In the genomic region with DNA sequence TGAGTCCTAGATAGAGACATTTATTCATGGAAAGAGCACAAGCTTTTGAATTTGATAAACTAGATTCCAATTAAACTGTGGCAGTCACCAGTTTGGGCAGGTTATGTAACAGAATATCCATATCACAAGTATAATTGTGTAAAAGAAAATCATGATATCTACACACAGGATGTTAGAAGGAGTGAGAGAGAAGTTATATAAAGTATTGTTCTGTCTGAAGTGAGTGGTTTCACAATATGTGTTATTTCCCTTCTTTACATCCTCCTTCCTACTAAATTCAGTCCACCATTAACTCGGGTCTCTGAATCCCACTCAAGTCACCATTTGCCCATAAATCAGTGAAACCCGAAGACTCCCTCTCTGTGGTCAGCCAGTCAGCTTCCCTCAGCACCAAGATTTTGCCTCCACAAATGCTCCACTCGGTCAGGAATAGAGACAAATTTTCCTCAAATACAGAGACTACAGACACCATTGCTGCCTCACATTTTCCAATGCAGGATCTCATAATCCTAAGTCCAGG, we compare ENCODE assay signal across 11 cellular contexts. TPM values are rescaled to one million over a fixed set of nuclear protein-coding genes. Genes with fewer than 3 reads are reported as not detected.
DNase-seq lines count a peak whose midpoint lies in the region; ATAC-seq, FAIRE-seq and TF ChIP-seq lines count a peak whose summit lies in the region.
"Had no signal": no experiment of that assay in that cellular context is flagged by ENCODE, and none has a peak within 500 bp of the region (broad histone marks: within the 10 kb centered on the region; RNA-seq: fewer than 3 reads in every experiment).

No MANE protein-coding gene starts in this region.

- no peaks in the 10 kb centered on the region for H3F3A ChIP-seq in neural cell (ENCODE audit: insufficient read depth, low read length, poor library complexity, severe bottlenecking)

- no peak overlapping the region for H3K27ac ChIP-seq in HUES6 (ENCODE audit: low read depth, low read length)
- no peak overlapping the region for H3K27ac ChIP-seq in neural cell (ENCODE audit: low read length)
- no peak overlapping the region for H3K27ac ChIP-seq in breast epithelium
- H3K27ac ChIP-seq: 22Rv1 had no signal

- H3K27me3 ChIP-seq in HUES6 (ENCODE audit: control insufficient read depth, insufficient read depth, low read length) (peaks cover 24% of the 10 kb centered on the region), neural cell (ENCODE audit: insufficient read depth, low read depth, low read length) (no peaks in the 10 kb centered on the region), breast epithelium (no peaks in the 10 kb centered on the region)

- no peak for TF ChIP-seq EP300 in neural cell (conservative IDR thresholded peaks at IDR 0.05; ENCODE audit: poor library complexity, severe bottlenecking)

- H3K9me3 ChIP-seq in HUES6 (ENCODE audit: control insufficient read depth, insufficient read depth, low read depth, low read length): no peaks in the 10 kb centered on the region
- no peaks in the 10 kb centered on the region for H3K9me3 ChIP-seq in neural cell (ENCODE audit: low read length)
- no peaks in the 10 kb centered on the region for H3K9me3 ChIP-seq in breast epithelium

- peak overlapping the region; percentile 52 for H3K9ac ChIP-seq in HUES6 (ENCODE audit: low read length)
- H3K9ac ChIP-seq in neural cell (ENCODE audit: low read length): no peak overlapping the region

- H3K4me2 ChIP-seq in neural cell (ENCODE audit: low read length): no peak overlapping the region

- H3K4me3 Mint-ChIP-seq in central memory CD8-positive, alpha-beta T cell: peak overlapping the region; percentile 88

- H3K4me3 ChIP-seq in HUES6 (ENCODE audit: low read depth, low read length) (peak overlapping the region; percentile 58), neural cell (ENCODE audit: low read length) (peak overlapping the region; percentile 53), breast epithelium (no peak overlapping the region)

- no peaks in the 10 kb centered on the region for H3K9me2 ChIP-seq in neural cell (ENCODE audit: insufficient read depth, low read length)

- FAIRE-seq in H54 (lab: Jason Lieb, UNC): no peak

- intact Hi-C loops in breast epithelium (cut with DNase I; ENCODE audit: low total_unique reads): no loop called here

- peak overlapping the region; percentile 98 for H3K27ac Mint-ChIP-seq in central memory CD8-positive, alpha-beta T cell (ENCODE audit: low read depth)

- peaks cover 56% of the 10 kb centered on the region for H3K36me3 Mint-ChIP-seq in central memory CD8-positive, alpha-beta T cell (ENCODE audit: insufficient read depth)

- no peak for TF ChIP-seq RAD21 in neural cell (conservative IDR thresholded peaks at IDR 0.05)

- H3K27me3 Mint-ChIP-seq in central memory CD8-positive, alpha-beta T cell: no peaks in the 10 kb centered on the region

- no peaks in the 10 kb centered on the region for H3K79me2 ChIP-seq in neural cell (replicated peaks; ENCODE audit: insufficient read depth, low read length)

- in situ Hi-C loops in ACHN (cut with HindIII; ENCODE audit: low pct_ligation_motif_present, low pct_unique_long_range_greater_than_20kb, low sequenced_read_pairs): no loop called here

- no peaks in the 10 kb centered on the region for H3K9me3 Mint-ChIP-seq in central memory CD8-positive, alpha-beta T cell

- H3K4me1 Mint-ChIP-seq in central memory CD8-positive, alpha-beta T cell: peaks cover 68% of the 10 kb centered on the region

- TF ChIP-seq CTCF in neural cell (IDR thresholded peaks at IDR 0.05; ENCODE audit: poor library complexity, severe bottlenecking): no peak
- no peak for TF ChIP-seq CTCF in breast epithelium (IDR thresholded peaks at IDR 0.05)

- peak; percentile 33 for DNase-seq in DMS53 (lab: John Stamatoyannopoulos, UW)
- no peak for DNase-seq in DMS53 treated with DMSO at 0.1 percent for 48 hours (lab: John Stamatoyannopoulos, UW; ENCODE audit: unreplicated experiment)
- DNase-seq in central memory CD8-positive, alpha-beta T cell (ENCODE audit: low spot score in 2 of 2): no peak
- no peak for DNase-seq in H54 (ENCODE audit: insufficient read length, low spot score)
- no peak for DNase-seq in ACHN
- no peak for DNase-seq in breast epithelium (ENCODE audit: low spot score in 2 of 2)
- DNase-seq: NCI-H1694 treated with DMSO at 0.1 percent for 48 hours had no signal

- peaks cover 5% of the 10 kb centered on the region; the same call in 1 of the 2 replicates for H3K36me3 ChIP-seq in HUES6 (ENCODE audit: control insufficient read depth, insufficient read depth, low read length)
- H3K36me3 ChIP-seq in neural cell (ENCODE audit: insufficient read depth, low read length): no peaks in the 10 kb centered on the region
- no peaks in the 10 kb centered on the region for H3K36me3 ChIP-seq in breast epithelium

- H4K20me1 ChIP-seq in neural cell (ENCODE audit: insufficient read depth): no peaks in the 10 kb centered on the region

- H2AFZ ChIP-seq in neural cell (ENCODE audit: low read depth, low read length): no peak overlapping the region

- ATAC-seq in central memory CD8-positive, alpha-beta T cell (replicated peaks; ENCODE audit: extremely low read depth, poor library complexity, severe bottlenecking): peak; percentile 30

- H3K4me1 ChIP-seq in HUES6 (ENCODE audit: control insufficient read depth, insufficient read depth, low read length): no peaks in the 10 kb centered on the region; the same call in none of the 2 replicates
- H3K4me1 ChIP-seq in breast epithelium: no peaks in the 10 kb centered on the region

- TF ChIP-seq POLR2A in H54 (IDR thresholded peaks at IDR 0.05; ENCODE audit: low read depth, low read length) (no peak), breast epithelium (IDR thresholded peaks at IDR 0.05) (no peak)

TF ChIP-seq in neural cell, 6 proteins besides CTCF, POLR2A, EP300 and RAD21:
- TF ChIP-seq TAF1 (IDR thresholded peaks at IDR 0.05; ENCODE audit: low read depth): no peak
- TF ChIP-seq, protein P1, sequence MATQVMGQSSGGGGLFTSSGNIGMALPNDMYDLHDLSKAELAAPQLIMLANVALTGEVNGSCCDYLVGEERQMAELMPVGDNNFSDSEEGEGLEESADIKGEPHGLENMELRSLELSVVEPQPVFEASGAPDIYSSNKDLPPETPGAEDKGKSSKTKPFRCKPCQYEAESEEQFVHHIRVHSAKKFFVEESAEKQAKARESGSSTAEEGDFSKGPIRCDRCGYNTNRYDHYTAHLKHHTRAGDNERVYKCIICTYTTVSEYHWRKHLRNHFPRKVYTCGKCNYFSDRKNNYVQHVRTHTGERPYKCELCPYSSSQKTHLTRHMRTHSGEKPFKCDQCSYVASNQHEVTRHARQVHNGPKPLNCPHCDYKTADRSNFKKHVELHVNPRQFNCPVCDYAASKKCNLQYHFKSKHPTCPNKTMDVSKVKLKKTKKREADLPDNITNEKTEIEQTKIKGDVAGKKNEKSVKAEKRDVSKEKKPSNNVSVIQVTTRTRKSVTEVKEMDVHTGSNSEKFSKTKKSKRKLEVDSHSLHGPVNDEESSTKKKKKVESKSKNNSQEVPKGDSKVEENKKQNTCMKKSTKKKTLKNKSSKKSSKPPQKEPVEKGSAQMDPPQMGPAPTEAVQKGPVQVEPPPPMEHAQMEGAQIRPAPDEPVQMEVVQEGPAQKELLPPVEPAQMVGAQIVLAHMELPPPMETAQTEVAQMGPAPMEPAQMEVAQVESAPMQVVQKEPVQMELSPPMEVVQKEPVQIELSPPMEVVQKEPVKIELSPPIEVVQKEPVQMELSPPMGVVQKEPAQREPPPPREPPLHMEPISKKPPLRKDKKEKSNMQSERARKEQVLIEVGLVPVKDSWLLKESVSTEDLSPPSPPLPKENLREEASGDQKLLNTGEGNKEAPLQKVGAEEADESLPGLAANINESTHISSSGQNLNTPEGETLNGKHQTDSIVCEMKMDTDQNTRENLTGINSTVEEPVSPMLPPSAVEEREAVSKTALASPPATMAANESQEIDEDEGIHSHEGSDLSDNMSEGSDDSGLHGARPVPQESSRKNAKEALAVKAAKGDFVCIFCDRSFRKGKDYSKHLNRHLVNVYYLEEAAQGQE (IDR thresholded peaks at IDR 0.05; ENCODE audit: borderline replicate concordance): no peak

RNA-seq across cellular contexts. Expression of a gene that starts 0.8 kb away (rescaled TPM):
- polyA plus RNA-seq in neural cell: not detected in 2 replicates
- polyA minus RNA-seq in neural cell: not detected in 2 replicates
- total RNA-seq in breast epithelium: 1 to 10 TPM; 1.3 to 7.2 (median 5.4) TPM
- total RNA-seq: cerebellum had no signal

RNA-seq across cellular contexts. Expression of a gene that starts 28.5 kb away (rescaled TPM):
- polyA plus RNA-seq in neural cell: not detected in 2 replicates
- polyA minus RNA-seq in neural cell: not detected in 2 replicates
- 10 to 100 TPM in 2 of 3 donors, 1 to 10 TPM in 1; 1.6 to 19.2 (median 15.0) TPM for total RNA-seq in breast epithelium
- total RNA-seq: cerebellum had no signal

Comparison
In these comparisons a context has a peak if more than half of its experiments do, and no peak if none do; other contexts are left out.
1. H3K4me3 ChIP-seq: peak in HUES6 (single experiment) and neural cell (single experiment); none in breast epithelium (0 of 3).